ENCODE assay signal across 19 cellular contexts in the genomic region with DNA sequence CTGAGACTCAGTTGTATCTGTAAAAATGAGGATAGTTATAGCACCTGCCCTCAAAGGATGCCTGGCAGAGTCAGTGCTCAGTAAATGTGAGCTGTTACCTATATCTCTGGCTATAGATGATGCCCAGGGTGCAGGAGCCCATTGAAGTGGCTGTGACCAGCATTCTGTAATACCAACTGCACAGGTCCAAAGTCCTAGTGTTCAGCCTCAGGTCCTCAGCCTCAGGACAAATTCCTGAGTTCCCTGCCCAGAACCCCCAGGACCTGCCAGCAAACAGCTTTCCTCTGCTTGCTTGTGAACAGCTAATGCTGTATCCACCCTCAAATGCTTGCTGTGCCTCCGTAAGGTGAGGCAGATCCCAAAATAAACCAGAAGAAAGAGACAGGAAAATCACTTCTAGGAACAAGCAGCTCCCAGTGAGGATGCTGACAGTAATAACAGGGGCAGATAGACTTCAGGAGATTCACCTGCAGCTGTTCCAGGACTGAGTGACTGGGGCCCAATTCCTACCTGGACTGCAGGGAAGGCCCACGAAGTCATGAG.
"Had no signal": no experiment of that assay in that cellular context is flagged by ENCODE, and none has a peak within 500 bp of the region (broad histone marks: within the 10 kb centered on the region; RNA-seq: fewer than 3 reads in every experiment).

No MANE protein-coding gene starts in this region.

- H3K27me3 Mint-ChIP-seq: activated CD4-positive, alpha-beta T cell treated with anti-CD3 and anti-CD28 coated beads, Interleukin-2, amount 10 ng/mL, durations not matched to agents 7 days and 5 days; memory B cell; naive B cell; stimulated activated naive CD8-positive, alpha-beta T cell treated with anti-CD3 and anti-CD28 coated beads, Interleukin-15, amount 100 ng/mL, for 72 hours had no signal

- H3K4me2 ChIP-seq: smooth muscle cell had no signal

- H3K4me1 ChIP-seq: left lung, prostate gland had no signal

- ATAC-seq: activated CD8-positive, alpha-beta T cell treated with anti-CD3 and anti-CD28 coated beads, Interleukin-2, amount 10 ng/mL, durations not matched to agents 7 days and 5 days; activated T-cell treated with anti-CD3 and anti-CD28 coated beads, Interleukin-2, amount 50 U/mL, for 4 hours; left lung; mucosa of descending colon; stimulated activated naive CD8-positive, alpha-beta T cell treated with anti-CD3 and anti-CD28 coated beads, Interleukin-15, amount 100 ng/mL, for 72 hours had no signal

- H3K27me3 ChIP-seq: cardiac muscle cell, left lung, right atrium auricular region, testis had no signal

- H3K27ac Mint-ChIP-seq: activated CD4-positive, alpha-beta T cell treated with anti-CD3 and anti-CD28 coated beads, Interleukin-2, amount 10 ng/mL, durations not matched to agents 7 days and 5 days; activated CD8-positive, alpha-beta T cell treated with anti-CD3 and anti-CD28 coated beads, Interleukin-2, amount 10 ng/mL, durations not matched to agents 7 days and 5 days; memory B cell had no signal

- H3K4me3 Mint-ChIP-seq: activated CD4-positive, alpha-beta T cell treated with anti-CD3 and anti-CD28 coated beads, Interleukin-2, amount 10 ng/mL, durations not matched to agents 7 days and 5 days; activated CD8-positive, alpha-beta T cell treated with anti-CD3 and anti-CD28 coated beads, Interleukin-2, amount 10 ng/mL, durations not matched to agents 7 days and 5 days; activated T-cell treated with anti-CD3 and anti-CD28 coated beads, Interleukin-2, amount 50 U/mL, for 4 hours; memory B cell; naive B cell; stimulated activated naive CD8-positive, alpha-beta T cell treated with anti-CD3 and anti-CD28 coated beads, Interleukin-15, amount 100 ng/mL, for 72 hours had no signal

- H3K4me3 ChIP-seq: cardiac muscle cell, left lung, mucosa of descending colon, prostate gland, right atrium auricular region, smooth muscle cell, testis had no signal

- H3K9me3 Mint-ChIP-seq: activated CD4-positive, alpha-beta T cell treated with anti-CD3 and anti-CD28 coated beads, Interleukin-2, amount 10 ng/mL, durations not matched to agents 7 days and 5 days; activated T-cell treated with anti-CD3 and anti-CD28 coated beads, Interleukin-2, amount 50 U/mL, for 4 hours had no signal

- DNase-seq: activated CD4-positive, alpha-beta T cell treated with anti-CD3 and anti-CD28 coated beads, Interleukin-2, amount 10 ng/mL, durations not matched to agents 7 days and 5 days; activated CD8-positive, alpha-beta T cell treated with anti-CD3 and anti-CD28 coated beads, Interleukin-2, amount 10 ng/mL, durations not matched to agents 7 days and 5 days; activated effector memory CD4-positive, alpha-beta T cell treated with anti-CD3 and anti-CD28 coated beads, Interleukin-2, amount 50 U/mL, for 16 hours; activated naive CD4-positive, alpha-beta T cell treated with anti-CD3 and anti-CD28 coated beads, Interleukin-2, amount 50 U/mL, for 16 hours; activated T-cell treated with anti-CD3 and anti-CD28 coated beads, Interleukin-2, amount 50 U/mL, for 4 hours; erythroblast; foreskin melanocyte; left lung; mucosa of descending colon; naive B cell; stimulated activated CD4-positive, alpha-beta T cell treated with anti-CD3 and anti-CD28 coated beads, Interleukin-4, amount 100 ng/mL, for 1 hour; stimulated activated naive CD8-positive, alpha-beta T cell treated with anti-CD3 and anti-CD28 coated beads, Interleukin-15, amount 100 ng/mL, for 72 hours; T1000; testis had no signal

- H3K4me1 Mint-ChIP-seq: activated CD4-positive, alpha-beta T cell treated with anti-CD3 and anti-CD28 coated beads, Interleukin-2, amount 10 ng/mL, durations not matched to agents 7 days and 5 days; memory B cell; stimulated activated naive CD8-positive, alpha-beta T cell treated with anti-CD3 and anti-CD28 coated beads, Interleukin-15, amount 100 ng/mL, for 72 hours had no signal

- H3K9me3 ChIP-seq: left lung, mucosa of descending colon, prostate gland, right atrium auricular region, testis had no signal

- H3K27ac ChIP-seq: cardiac muscle cell, left lung, prostate gland, right atrium auricular region, testis had no signal

- H3K36me3 ChIP-seq: cardiac muscle cell had no signal
